In genomic region chr22:42994276-42994916, GRCh38 we compare ENCODE assay signal across 1 cellular context.
TF ChIP-seq lines count a peak whose summit lies in the region.

No MANE protein-coding gene starts in this region.

TF ChIP-seq in HepG2, 621 proteins besides CTCF, POLR2A, EP300 and RAD21 (continued from another document):
- TF ChIP-seq HNF4G (IDR thresholded peaks at IDR 0.05; ENCODE audit: borderline replicate concordance, low read depth, low read length) (0 out of 2 replicates have a peak, but pooled peaks have one; percentile 0), HNF4G (CRISPR knock-in tag; IDR thresholded peaks at IDR 0.05; ENCODE audit: borderline replicate concordance, low read depth) (no peak), TAF15 (IDR thresholded peaks at IDR 0.05; ENCODE audit: low read depth, low read length, poor library complexity, severe bottlenecking) (peak; percentile 24), MAZ (IDR thresholded peaks at IDR 0.05; ENCODE audit: borderline replicate concordance, low read depth, low read length) (no peak), MAZ (CRISPR knock-in tag; IDR thresholded peaks at IDR 0.05; ENCODE audit: low read depth) (peak; percentile 17), BCL3 (CRISPR knock-in tag; IDR thresholded peaks at IDR 0.05) (0 out of 2 replicates have a peak, but pooled peaks have one; percentile 7), UBTF (CRISPR knock-in tag; IDR thresholded peaks at IDR 0.05) (peak; percentile 29; the same call in 1 of the 2 replicates), ZBTB39 (CRISPR knock-in tag; IDR thresholded peaks at IDR 0.05) (peak; percentile 55; the same call in 1 of the 2 replicates), MYNN (CRISPR knock-in tag; IDR thresholded peaks at IDR 0.05; ENCODE audit: low read depth) (no peak), TFE3 (CRISPR knock-in tag; IDR thresholded peaks at IDR 0.05) (0 out of 2 replicates have a peak, but pooled peaks have one; percentile 5), MED13 (CRISPR knock-in tag; IDR thresholded peaks at IDR 0.05) (peak; percentile 6; the same call in 1 of the 2 replicates), ZNF749 (CRISPR knock-in tag; IDR thresholded peaks at IDR 0.05; ENCODE audit: borderline replicate concordance) (no peak), ZNF20 (CRISPR knock-in tag; IDR thresholded peaks at IDR 0.05) (no peak)
TF ChIP-seq in HepG2: peak in this region for 40.
